In genomic region chr1:171781167-171781875, GRCh38 we compare ENCODE assay signal across 8 cellular contexts. TPM values are rescaled to one million over a fixed set of nuclear protein-coding genes. Genes with fewer than 3 reads are reported as not detected.
A peak's percentile ranks its signal among the peaks of the same experiment; 100 is the strongest.
DNase-seq lines count a peak whose midpoint lies in the region; ATAC-seq and TF ChIP-seq lines count a peak whose summit lies in the region.

Gene METTL13, plus strand, starts transcription at chr1:171781660. Its CDS starts 308 bp downstream, at chr1:171781968.

- TF ChIP-seq POLR2A in esophagus muscularis mucosa (IDR thresholded peaks at IDR 0.05; ENCODE audit: low read depth), result peak; percentile 82

- peak within 1 kb of the TSS; percentile 95 for H3K4me3 ChIP-seq in Karpas-422 (ENCODE audit: low read length)
- peak within 1 kb of the TSS; percentile 70 to 85 (median 76) for H3K4me3 ChIP-seq in esophagus muscularis mucosa
- H3K4me3 ChIP-seq in muscle layer of duodenum (ENCODE audit: low read depth in 1 of 2, low read length in 2 of 2), result peak within 1 kb of the TSS; percentile 71 to 99

- peak within 1 kb of the TSS; percentile 86 for H3K27ac ChIP-seq in Karpas-422 (ENCODE audit: low read length)
- H3K27ac ChIP-seq in esophagus muscularis mucosa (replicated peaks in 1 of 4), result peak within 1 kb of the TSS; percentile 83 to 89 (median 88)
- peak within 1 kb of the TSS; percentile 93 for H3K27ac ChIP-seq in muscle layer of duodenum (ENCODE audit: low read length)

- peak within 1 kb of the TSS; percentile 54; the same call in 1 of the 2 replicates for H2AFZ ChIP-seq in Karpas-422 (ENCODE audit: low read length)

- peaks cover 34% of the 10 kb centered on the region for H3K4me1 ChIP-seq in Karpas-422 (ENCODE audit: low read length)
- peaks cover 23 to 51% (median 48%) of the 10 kb centered on the region in 4 donors for H3K4me1 ChIP-seq in esophagus muscularis mucosa
- H3K4me1 ChIP-seq in muscle layer of duodenum (ENCODE audit: control insufficient read depth in 1 of 2, insufficient read depth in 2 of 2, low read length in 2 of 2), result peaks cover 9 to 33% of the 10 kb centered on the region in 2 donors

- H3K27me3 ChIP-seq in Karpas-422 (ENCODE audit: low read length) (no peaks in the 10 kb centered on the region), esophagus muscularis mucosa (no peaks in the 10 kb centered on the region), muscle layer of duodenum (ENCODE audit: low read depth, low read length) (no peaks in the 10 kb centered on the region)

- H3K79me2 ChIP-seq in Karpas-422 (ENCODE audit: low read length), result peaks cover 49% of the 10 kb centered on the region

- H3K9ac ChIP-seq in Karpas-422 (ENCODE audit: low read length), result peak within 1 kb of the TSS; percentile 87

- TF ChIP-seq EP300 in esophagus muscularis mucosa (IDR thresholded peaks at IDR 0.05), result no peak

- DNase-seq in DMS79 treated with DMSO at 0.1 percent for 48 hours (lab: John Stamatoyannopoulos, UW) (peak; percentile 99), Karpas-422 (peak; percentile 99), RKO (ENCODE audit: low spot score) (peak; percentile 99), activated T-helper 1 cell treated with Interleukin-2 at 50 U/mL for 16 hours (ENCODE audit: low read depth) (peak; percentile 98), esophagus muscularis mucosa (ENCODE audit: extremely low spot score) (peak; percentile 100)
- peak; percentile 97 to 99 for DNase-seq in stimulated activated CD8-positive, alpha-beta memory T cell treated with anti-CD3 and anti-CD28 coated beads, Interleukin-7, amount 100 ng/mL, for 4 hours (ENCODE audit: low read depth in 2 of 2)

- 0 out of 2 replicates have a peak, but pooled peaks cover 6% of the 10 kb centered on the region for H4K20me1 ChIP-seq in Karpas-422 (ENCODE audit: insufficient read depth, low read depth, low read length)

- peaks cover 22% of the 10 kb centered on the region for H3K36me3 ChIP-seq in Karpas-422 (ENCODE audit: insufficient read depth, low read length)
- H3K36me3 ChIP-seq in esophagus muscularis mucosa, result peaks cover 8 to 29% (median 26%) of the 10 kb centered on the region in 4 donors
- H3K36me3 ChIP-seq in muscle layer of duodenum (ENCODE audit: control insufficient read depth in 1 of 2, insufficient read depth in 2 of 2, low read length in 2 of 2), result peaks cover 12 to 21% of the 10 kb centered on the region in 2 donors

- intact Hi-C loops in esophagus muscularis mucosa (cut with DNase I), result loop anchor here (2.0 kb wide), 2 partner anchors 39 to 137 kb away; partner anchors contain the start of gene VAMP4

- peak; percentile 99 for ATAC-seq in GM21825 (IDR thresholded peaks at IDR 0.05; ENCODE audit: unreplicated experiment)

- H3K9me3 ChIP-seq in Karpas-422 (ENCODE audit: low read length) (no peaks in the 10 kb centered on the region), esophagus muscularis mucosa (no peaks in the 10 kb centered on the region), muscle layer of duodenum (ENCODE audit: control insufficient read depth in 1 of 2, low read length in 2 of 2) (no peaks in the 10 kb centered on the region)

- 0% methylated on average over 53 of the region's 58 CpGs for WGBS in esophagus muscularis mucosa

- H3K9me2 ChIP-seq in Karpas-422 (replicated peaks; ENCODE audit: insufficient read depth, low read length), result no peaks in the 10 kb centered on the region

- TF ChIP-seq CTCF in esophagus muscularis mucosa (IDR thresholded peaks at IDR 0.05), result peak in 2 of 3 experiments; percentile 5 to 18

- peak within 1 kb of the TSS; percentile 80 for H3K4me2 ChIP-seq in Karpas-422 (ENCODE audit: low read depth, low read length, poor library complexity, severe bottlenecking)

RNA-seq across cellular contexts. Expression of gene METTL13, which starts in this region (rescaled TPM):
- 15.4 and 25.9 TPM in 2 replicates for total RNA-seq in Karpas-422 (2014; rRNA removed; shearing (Covaris generic); ENCODE audit: low replicate concordance)
- total RNA-seq in esophagus muscularis mucosa, result 10 to 100 TPM; 17.5 to 20.9 (median 20.0) TPM

Comparison
In these comparisons a context has a peak if more than half of its experiments do, and no peak if none do; other contexts are left out.
1. Peak in every context shown above with its lines: DNase-seq, ATAC-seq, H3K4me3 ChIP-seq and H3K27ac ChIP-seq.